ENCODE assay signal across 9 cellular contexts in the genomic region with DNA sequence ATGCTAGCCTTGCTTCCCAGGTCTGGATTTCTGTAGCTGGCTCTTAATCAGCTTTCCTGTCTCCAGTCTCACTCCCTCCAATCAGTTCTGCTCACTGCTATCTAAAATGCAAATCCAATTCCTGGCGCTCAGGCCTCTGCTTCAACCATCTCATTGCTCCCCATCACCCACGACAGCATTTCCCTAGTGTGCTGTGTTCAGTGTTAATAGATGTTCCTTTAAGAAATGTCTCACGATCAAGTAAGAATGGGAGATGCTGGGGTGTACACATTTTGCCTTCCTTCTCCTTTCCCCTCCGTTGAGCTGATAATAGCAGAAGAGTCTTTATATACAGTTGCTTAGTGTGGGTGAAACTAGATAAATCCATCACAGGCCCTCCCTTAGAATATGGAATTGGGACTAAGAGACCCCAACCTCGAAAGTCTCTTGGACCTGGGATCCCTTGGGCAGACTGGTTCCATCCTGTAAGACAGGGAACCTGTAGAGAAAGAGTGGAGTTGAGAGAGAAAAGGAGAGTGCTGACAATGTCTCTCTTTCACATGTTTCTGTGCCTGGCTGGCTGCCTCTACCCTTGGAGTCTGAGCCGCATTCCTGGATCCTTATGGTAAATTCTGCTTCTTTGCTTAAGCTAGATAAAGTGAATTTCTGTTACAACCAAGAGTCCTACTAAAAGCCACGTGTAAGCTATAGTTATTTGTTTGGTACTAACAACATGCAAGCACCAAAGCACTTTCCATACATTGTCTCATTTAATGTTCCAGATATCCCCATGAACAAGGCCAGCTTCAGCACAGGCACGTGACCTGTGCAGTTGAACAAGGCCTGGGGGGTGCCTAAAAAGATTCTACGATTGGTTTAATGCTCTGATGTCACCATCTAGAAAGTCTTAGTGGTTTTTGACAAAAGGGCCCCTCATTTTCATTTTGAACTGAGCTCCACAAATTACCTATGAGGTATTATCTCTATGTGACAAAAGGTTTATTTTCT. TPM values are rescaled to one million over a fixed set of nuclear protein-coding genes. Genes with fewer than 3 reads are reported as not detected.
DNase-seq lines count a peak whose midpoint lies in the region; ATAC-seq and TF ChIP-seq lines count a peak whose summit lies in the region.
"Had no signal": no experiment of that assay in that cellular context is flagged by ENCODE, and none has a peak within 500 bp of the region (broad histone marks: within the 10 kb centered on the region; RNA-seq: fewer than 3 reads in every experiment).

No MANE protein-coding gene starts in this region.

- H3K4me1 ChIP-seq in KMS-11 (ENCODE audit: low read depth, poor library complexity, severe bottlenecking): peaks cover 38% of the 10 kb centered on the region
- H3K4me1 ChIP-seq in body of pancreas: peaks cover 24% of the 10 kb centered on the region
- H3K4me1 ChIP-seq in neuron (ENCODE audit: insufficient read depth, low read length): peaks cover 38% of the 10 kb centered on the region

- H2AFZ ChIP-seq in KMS-11 (ENCODE audit: low read depth) (peak overlapping the region; percentile 70), neuron (ENCODE audit: low read depth, low read length) (peak overlapping the region; percentile 42)

- intact Hi-C loops in CD4-positive, alpha-beta T cell (cut with DNase I, micrococcal nuclease): loop anchor here in 1 of 2 experiments (5.0 to 10.0 kb wide), 5 partner anchors 300 to 1798 kb away; a partner anchor contains a TSS
- intact Hi-C loops in body of pancreas (cut with DNase I): no loop called here
- intact Hi-C loops in posterior cingulate gyrus (cut with DNase I): no loop called here

- POLR2A ChIA-PET in CD4-positive, alpha-beta T cell (lab: Charles Lee): interaction anchor here (0.6 to 1.8 kb wide), 6 partner anchors 15 to 451 kb away, joined by 3 to 12 read pairs (median 3); a partner anchor contains a TSS

- peaks cover 17% of the 10 kb centered on the region for H4K20me1 ChIP-seq in KMS-11 (ENCODE audit: insufficient read depth)

- no peak overlapping the region for H3K27ac Mint-ChIP-seq in CD4-positive, alpha-beta T cell
- H3K27ac Mint-ChIP-seq: activated CD8-positive, alpha-beta memory T cell treated with anti-CD3 and anti-CD28 coated beads, Interleukin-2, amount 10 ng/mL, durations not matched to agents 7 days and 5 days had no signal

- H3K9me3 ChIP-seq in CD4-positive, alpha-beta T cell (ENCODE audit: control insufficient read depth, low read length): no peaks in the 10 kb centered on the region
- H3K9me3 ChIP-seq in body of pancreas (no peaks in the 10 kb centered on the region), neuron (ENCODE audit: low read length) (no peaks in the 10 kb centered on the region)

- no peak for ATAC-seq in CD4-positive, alpha-beta T cell (ENCODE audit: poor library complexity)
- no peak for ATAC-seq in body of pancreas
- ATAC-seq: activated CD8-positive, alpha-beta memory T cell treated with anti-CD3 and anti-CD28 coated beads, Interleukin-2, amount 10 ng/mL, durations not matched to agents 7 days and 5 days had no signal

- WGBS in body of pancreas, 2 donors: 65 to 73% methylated on average over 9 of the region's 9 CpGs

- no peaks in the 10 kb centered on the region for H3K9me3 Mint-ChIP-seq in CD4-positive, alpha-beta T cell

- H3K4me1 Mint-ChIP-seq in CD4-positive, alpha-beta T cell (ENCODE audit: low read depth): peaks cover 23% of the 10 kb centered on the region

- H3K4me3 Mint-ChIP-seq in CD4-positive, alpha-beta T cell: no peak overlapping the region
- H3K4me3 Mint-ChIP-seq: activated CD8-positive, alpha-beta memory T cell treated with anti-CD3 and anti-CD28 coated beads, Interleukin-2, amount 10 ng/mL, durations not matched to agents 7 days and 5 days had no signal

- DNase-seq in CD4-positive, alpha-beta T cell: no peak
- DNase-seq in body of pancreas (no peak), AG20443 (ENCODE audit: low spot score) (no peak), GM03348 (ENCODE audit: low spot score) (no peak), posterior cingulate gyrus (no peak), EL (no peak)
- DNase-seq: activated CD8-positive, alpha-beta memory T cell treated with anti-CD3 and anti-CD28 coated beads, Interleukin-2, amount 10 ng/mL, durations not matched to agents 7 days and 5 days had no signal

- H3K79me2 ChIP-seq in KMS-11 (ENCODE audit: insufficient read depth, low read depth): peaks cover 28% of the 10 kb centered on the region

- CTCF ChIA-PET in CD4-positive, alpha-beta T cell (lab: Charles Lee): interaction anchor here (1.8 to 2.7 kb wide), 3 partner anchors 27 to 298 kb away, joined by 4 to 18 read pairs (median 10); a partner anchor contains a TSS

- TF ChIP-seq POLR2A in body of pancreas (IDR thresholded peaks at IDR 0.05): no peak

- peaks cover 18% of the 10 kb centered on the region for H3K36me3 Mint-ChIP-seq in CD4-positive, alpha-beta T cell (ENCODE audit: low read depth)

- peak overlapping the region; percentile 87; the same call in 1 of the 2 replicates for H3K9ac ChIP-seq in KMS-11

- H3K36me3 ChIP-seq in KMS-11 (ENCODE audit: insufficient read depth) (no peaks in the 10 kb centered on the region), body of pancreas (replicated peaks in 1 of 2; ENCODE audit: insufficient read depth in 1 of 2, low read depth in 2 of 2) (no peaks in the 10 kb centered on the region), neuron (ENCODE audit: insufficient read depth, low read length) (peaks cover 6% of the 10 kb centered on the region)

- H3K27me3 ChIP-seq in CD4-positive, alpha-beta T cell (ENCODE audit: control insufficient read depth, insufficient read depth, low read length): no peaks in the 10 kb centered on the region
- H3K27me3 ChIP-seq in KMS-11 (ENCODE audit: insufficient read depth, low read depth): no peaks in the 10 kb centered on the region
- H3K27me3 ChIP-seq in body of pancreas: no peaks in the 10 kb centered on the region
- no peaks in the 10 kb centered on the region for H3K27me3 ChIP-seq in neuron (ENCODE audit: insufficient read depth, low read length)

- no peak for TF ChIP-seq CTCF in CD4-positive, alpha-beta T cell (IDR thresholded peaks at IDR 0.05)
- no peak for TF ChIP-seq CTCF in KMS-11 (conservative IDR thresholded peaks at IDR 0.05; ENCODE audit: low read depth, low read length)
- TF ChIP-seq CTCF in body of pancreas (IDR thresholded peaks at IDR 0.05): no peak

- H3K27ac ChIP-seq in CD4-positive, alpha-beta T cell (ENCODE audit: low read depth, low read length): peak overlapping the region; percentile 94
- H3K27ac ChIP-seq in KMS-11: peak overlapping the region; percentile 93
- peak overlapping the region; percentile 92 to 99 (median 98) for H3K27ac ChIP-seq in body of pancreas

- peak overlapping the region; percentile 10 for H3K4me3 ChIP-seq in KMS-11 (IDR thresholded peaks at IDR 0.05; ENCODE audit: insufficient read depth, low read depth, low read length)
- no peak overlapping the region for H3K4me3 ChIP-seq in body of pancreas
- peak overlapping the region; percentile 64 for H3K4me3 ChIP-seq in neuron (ENCODE audit: low read length)

- H3K27me3 Mint-ChIP-seq in CD4-positive, alpha-beta T cell: no peaks in the 10 kb centered on the region
- H3K27me3 Mint-ChIP-seq: activated CD8-positive, alpha-beta memory T cell treated with anti-CD3 and anti-CD28 coated beads, Interleukin-2, amount 10 ng/mL, durations not matched to agents 7 days and 5 days had no signal

- H3K4me2 ChIP-seq in KMS-11: peak overlapping the region; percentile 88

RNA-seq across cellular contexts. Expression of a gene that starts 1.9 kb away (rescaled TPM):
- 10 to 100 TPM; 94.9 to 95.4 TPM for total RNA-seq in CD4-positive, alpha-beta T cell
- total RNA-seq in body of pancreas: 10 to 100 TPM; 25.7 to 43.3 TPM

Comparison
In these comparisons a context has a peak if more than half of its experiments do, and no peak if none do; other contexts are left out.
1. H3K4me3 ChIP-seq: peak in KMS-11 (single experiment) and neuron (single experiment); none in body of pancreas (0 of 2).
2. Peak in every context shown above with its lines, with median percentiles within 50 percentile points of each other: H3K27ac ChIP-seq.